In genomic region chr2:30371028-30371708, GRCh38 we compare ENCODE assay signal across 17 cellular contexts.
DNase-seq lines count a peak whose midpoint lies in the region; ATAC-seq and TF ChIP-seq lines count a peak whose summit lies in the region.
"Had no signal": no experiment of that assay in that cellular context is flagged by ENCODE, and none has a peak within 500 bp of the region (broad histone marks: within the 10 kb centered on the region; RNA-seq: fewer than 3 reads in every experiment).

No MANE protein-coding gene starts in this region.

- peak overlapping the region; percentile 21; the same call in 1 of the 2 replicates for H3K4me2 ChIP-seq in OCI-LY3 (ENCODE audit: low read length)
- H3K4me2 ChIP-seq: GM23338 had no signal

- H3K4me3 ChIP-seq in OCI-LY3 (ENCODE audit: low read length) (no peak overlapping the region), foreskin fibroblast (ENCODE audit: low read depth in 1 of 2, low read length in 2 of 2) (no peak overlapping the region)
- H3K4me3 ChIP-seq: GM23338 had no signal

- no peaks in the 10 kb centered on the region for H3K9me3 ChIP-seq in OCI-LY3 (ENCODE audit: insufficient read depth, low read length)

- no peak overlapping the region for H3K4me3 Mint-ChIP-seq in activated naive CD4-positive, alpha-beta T cell treated with anti-CD3 and anti-CD28 coated beads for 36 hours
- H3K4me3 Mint-ChIP-seq in stimulated activated naive B cell treated with anti-CD40 and anti-IgM and Interleukin-4, amounts not matched to agents 10 μg/mL and 1 μg/mL and 100 μg/mL, for 72 hours: no peak overlapping the region
- H3K4me3 Mint-ChIP-seq: B cell; CD4-positive, alpha-beta T cell; GM23338; IgD-negative memory B cell had no signal

- H3K9ac ChIP-seq in OCI-LY3 (ENCODE audit: low read length): no peak overlapping the region

- peaks cover 16% of the 10 kb centered on the region for H3K27me3 ChIP-seq in OCI-LY3 (ENCODE audit: low read depth, low read length)

- peaks cover 39% of the 10 kb centered on the region for H3K4me1 Mint-ChIP-seq in activated naive CD4-positive, alpha-beta T cell treated with anti-CD3 and anti-CD28 coated beads for 36 hours (ENCODE audit: low read depth)
- H3K4me1 Mint-ChIP-seq in stimulated activated naive B cell treated with anti-CD40 and anti-IgM and Interleukin-4, amounts not matched to agents 10 μg/mL and 1 μg/mL and 100 μg/mL, for 72 hours: peaks cover 34 to 43% of the 10 kb centered on the region in 2 donors
- H3K4me1 Mint-ChIP-seq: GM23338 had no signal

- CTCF ChIA-PET in activated naive CD4-positive, alpha-beta T cell treated with anti-CD3 and anti-CD28 coated beads for 36 hours (lab: Charles Lee): interaction anchor here (0.7 kb wide), 1 partner anchor 142 kb away, joined by 3 read pairs; no protein-coding TSS in a partner anchor

- ATAC-seq in stimulated activated naive B cell treated with anti-CD40 and anti-IgM and Interleukin-4, amounts not matched to agents 10 μg/mL and 1 μg/mL and 100 μg/mL, for 72 hours (replicated peaks): peak; percentile 67 to 83
- ATAC-seq in left ventricle myocardium superior: no peak
- ATAC-seq: GM23338, Panc1 had no signal

- TF ChIP-seq CTCF in OCI-LY3 (IDR thresholded peaks at IDR 0.05; ENCODE audit: low read depth, low read length) (no peak), foreskin fibroblast (IDR thresholded peaks at IDR 0.05; ENCODE audit: low read depth, low read length) (no peak)

- peak; percentile 27 for DNase-seq in activated naive CD4-positive, alpha-beta T cell treated with anti-CD3 and anti-CD28 coated beads for 36 hours
- no peak for DNase-seq in activated naive CD4-positive, alpha-beta T cell treated with Interleukin-2 at 50 U/mL for 16 hours
- DNase-seq in ecto neural progenitor cell (ENCODE audit: low spot score) (peak; percentile 8), foreskin fibroblast (no peak), left ventricle myocardium superior (no peak)
- DNase-seq in stimulated activated naive B cell treated with anti-CD40 and anti-IgM and Interleukin-4, amounts not matched to agents 10 μg/mL and 1 μg/mL and 100 μg/mL, for 72 hours: peak; percentile 3
- DNase-seq: ACHN; CD4-positive, alpha-beta T cell; DMS79 treated with DMSO at 0.1 percent for 48 hours; NCI-H187 treated with DMSO at 0.1 percent for 48 hours; NCI-H446 treated with DMSO at 0.1 percent for 48 hours; NCI-H82 had no signal

- H3K36me3 Mint-ChIP-seq in activated naive CD4-positive, alpha-beta T cell treated with anti-CD3 and anti-CD28 coated beads for 36 hours (ENCODE audit: low read depth): no peaks in the 10 kb centered on the region
- no peaks in the 10 kb centered on the region for H3K36me3 Mint-ChIP-seq in stimulated activated naive B cell treated with anti-CD40 and anti-IgM and Interleukin-4, amounts not matched to agents 10 μg/mL and 1 μg/mL and 100 μg/mL, for 72 hours
- H3K36me3 Mint-ChIP-seq: IgD-negative memory B cell had no signal

- no peak overlapping the region for H3K27ac Mint-ChIP-seq in activated naive CD4-positive, alpha-beta T cell treated with anti-CD3 and anti-CD28 coated beads for 36 hours
- H3K27ac Mint-ChIP-seq in stimulated activated naive B cell treated with anti-CD40 and anti-IgM and Interleukin-4, amounts not matched to agents 10 μg/mL and 1 μg/mL and 100 μg/mL, for 72 hours: no peak overlapping the region
- H3K27ac Mint-ChIP-seq: B cell; CD4-positive, alpha-beta T cell; GM23338 had no signal

- H2AFZ ChIP-seq in OCI-LY3 (ENCODE audit: low read depth, low read length): no peak overlapping the region
- H2AFZ ChIP-seq: GM23338 had no signal

- peaks cover 13% of the 10 kb centered on the region for H3K4me1 ChIP-seq in OCI-LY3 (ENCODE audit: low read length)

- H3K27ac ChIP-seq in OCI-LY3 (ENCODE audit: low read length): no peak overlapping the region

- no peaks in the 10 kb centered on the region for H4K20me1 ChIP-seq in OCI-LY3 (ENCODE audit: insufficient read depth, low read length)

- no peaks in the 10 kb centered on the region for H3K27me3 Mint-ChIP-seq in activated naive CD4-positive, alpha-beta T cell treated with anti-CD3 and anti-CD28 coated beads for 36 hours (ENCODE audit: low read depth)
- H3K27me3 Mint-ChIP-seq in stimulated activated naive B cell treated with anti-CD40 and anti-IgM and Interleukin-4, amounts not matched to agents 10 μg/mL and 1 μg/mL and 100 μg/mL, for 72 hours: peaks cover 0 to 3% of the 10 kb centered on the region in 2 donors
- H3K27me3 Mint-ChIP-seq: B cell; CD4-positive, alpha-beta T cell had no signal

- no peaks in the 10 kb centered on the region for H3K9me3 Mint-ChIP-seq in activated naive CD4-positive, alpha-beta T cell treated with anti-CD3 and anti-CD28 coated beads for 36 hours
- peaks cover 0 to 2% of the 10 kb centered on the region in 2 donors for H3K9me3 Mint-ChIP-seq in stimulated activated naive B cell treated with anti-CD40 and anti-IgM and Interleukin-4, amounts not matched to agents 10 μg/mL and 1 μg/mL and 100 μg/mL, for 72 hours
- H3K9me3 Mint-ChIP-seq: CD4-positive, alpha-beta T cell; GM23338; IgD-negative memory B cell had no signal

- intact Hi-C loops in activated naive CD4-positive, alpha-beta T cell treated with anti-CD3 and anti-CD28 coated beads for 36 hours (cut with micrococcal nuclease): loop anchor here (1.0 kb wide), 1 partner anchor 51 kb away; no protein-coding TSS in a partner anchor
- intact Hi-C loops in left ventricle myocardium superior (cut with micrococcal nuclease): no loop called here

- no peaks in the 10 kb centered on the region for H3K36me3 ChIP-seq in OCI-LY3 (replicated peaks; ENCODE audit: low read depth, low read length)

- H3K79me2 ChIP-seq in OCI-LY3 (ENCODE audit: low read length): no peaks in the 10 kb centered on the region

Comparison
In these comparisons a context has a peak if more than half of its experiments do, and no peak if none do; other contexts are left out.
1. DNase-seq: peak in activated naive CD4-positive, alpha-beta T cell treated with anti-CD3 and anti-CD28 coated beads for 36 hours (single experiment), ecto neural progenitor cell (single experiment) and stimulated activated naive B cell treated with anti-CD40 and anti-IgM and Interleukin-4, amounts not matched to agents 10 μg/mL and 1 μg/mL and 100 μg/mL, for 72 hours (single experiment); none in activated naive CD4-positive, alpha-beta T cell treated with Interleukin-2 at 50 U/mL for 16 hours (single experiment), foreskin fibroblast (0 of 2) and left ventricle myocardium superior (single experiment).